30 cellular contexts compared by ENCODE assay signal in the genomic region with DNA sequence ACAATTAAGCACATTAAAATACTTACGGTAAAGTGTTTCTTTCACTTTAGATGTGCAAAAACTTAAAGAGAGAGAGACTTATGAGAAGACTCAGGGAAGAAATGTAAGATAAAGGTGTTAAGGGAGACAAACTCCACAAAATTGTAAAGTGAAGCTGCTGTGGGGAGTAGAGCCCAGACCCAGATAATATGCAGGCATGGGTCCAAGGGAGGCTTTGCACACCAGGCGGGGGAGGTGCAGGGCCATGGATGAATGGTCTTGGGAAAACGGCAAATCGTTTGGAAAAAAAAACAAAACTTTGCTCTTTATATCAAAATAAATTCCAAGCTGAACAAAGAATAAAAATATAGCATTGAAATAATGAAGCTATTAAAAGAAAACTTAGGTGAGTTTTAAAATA. TPM values are rescaled to one million over a fixed set of nuclear protein-coding genes. Genes with fewer than 3 reads are reported as not detected.
A peak's percentile ranks its signal among the peaks of the same experiment; 100 is the strongest.
DNase-seq lines count a peak whose midpoint lies in the region; ATAC-seq, FAIRE-seq and TF ChIP-seq lines count a peak whose summit lies in the region.
"Had no signal": no experiment of that assay in that cellular context is flagged by ENCODE, and none has a peak within 500 bp of the region (broad histone marks: within the 10 kb centered on the region; RNA-seq: fewer than 3 reads in every experiment).

No MANE protein-coding gene starts in this region.

- H3K9me3 Mint-ChIP-seq in CD14-positive monocyte = no peaks in the 10 kb centered on the region
- H3K9me3 Mint-ChIP-seq: CD8-positive, alpha-beta memory T cell; stimulated activated naive CD8-positive, alpha-beta T cell treated with anti-CD3 and anti-CD28 coated beads, Interleukin-15, Interleukin-2, amounts not matched to agents 100 ng/mL and 50 ng/mL, for 24 hours had no signal

- H3K4me1 ChIP-seq in Karpas-422 (ENCODE audit: low read length) (peaks cover 98% of the 10 kb centered on the region), GM12878 (ENCODE audit: control insufficient read depth, insufficient read depth, low read length) (peaks cover 67% of the 10 kb centered on the region), neutrophil (ENCODE audit: control insufficient read depth in 1 of 2, insufficient read depth in 1 of 2, low read depth in 1 of 2, low read length in 1 of 2) (peaks cover 82 to 90% of the 10 kb centered on the region in 2 experiments)
- H3K4me1 ChIP-seq: A549, body of pancreas had no signal

- H3K9me2 ChIP-seq in Karpas-422 (replicated peaks; ENCODE audit: insufficient read depth, low read length) = no peaks in the 10 kb centered on the region

- no peaks in the 10 kb centered on the region for H3K27me3 Mint-ChIP-seq in CD14-positive monocyte (ENCODE audit: low read depth in 3 of 3)

- no TSS peak for BruUV-seq in GM12878 (replicated peaks; lab: Mats Ljungman, UMichigan)

- CTCF ChIA-PET in GM12878 (lab: Yijun Ruan, JAX) = interaction anchor here (0.8 kb wide), 1 partner anchor 8 kb away, joined by 3 read pairs; no protein-coding TSS in a partner anchor

- RAD21 ChIA-PET in GM12878 (lab: Charles Lee; ENCODE audit: unreplicated experiment) = no interaction called here

- H3K4me3 ChIP-seq in Karpas-422 (ENCODE audit: low read length) (peak overlapping the region; percentile 0; the same call in 1 of the 2 replicates), GM12878 (no peak overlapping the region), neutrophil (ENCODE audit: low read depth in 1 of 2, low read length in 1 of 2) (no peak overlapping the region)
- H3K4me3 ChIP-seq: A549, body of pancreas, gastroesophageal sphincter, hepatocyte, vagina had no signal

- peak overlapping the region in 6 of 7 donors; percentile 73 to 99 (median 94) for H3K27ac Mint-ChIP-seq in CD14-positive monocyte
- H3K27ac Mint-ChIP-seq: activated CD8-positive, alpha-beta memory T cell treated with anti-CD3 and anti-CD28 coated beads, Interleukin-2, amount 10 ng/mL, durations not matched to agents 7 days and 5 days; CD8-positive, alpha-beta memory T cell; stimulated activated naive CD8-positive, alpha-beta T cell treated with anti-CD3 and anti-CD28 coated beads, Interleukin-15, Interleukin-2, amounts not matched to agents 100 ng/mL and 50 ng/mL, for 24 hours had no signal

- FAIRE-seq in GM12878 (lab: Jason Lieb, UNC) (no peak), HTR-8/SVneo (lab: Jason Lieb, UNC) (no peak)
- FAIRE-seq: A549 had no signal

- TF ChIP-seq POLR2A in GM12878 (IDR thresholded peaks at IDR 0.05; ENCODE audit: low read depth, low read length) = no peak

- intact Hi-C loops in CD14-positive monocyte (cut with micrococcal nuclease) = no loop called here
- intact Hi-C loops in GM12878 (cut with micrococcal nuclease; ENCODE audit: unreplicated experiment) = no loop called here

- peak overlapping the region; percentile 99 for H3K27ac ChIP-seq in Karpas-422 (ENCODE audit: low read length)
- no peak overlapping the region for H3K27ac ChIP-seq in GM12878 (ENCODE audit: control insufficient read depth, insufficient read depth)
- peak overlapping the region; percentile 88 for H3K27ac ChIP-seq in neutrophil
- H3K27ac ChIP-seq: A549, body of pancreas, gastroesophageal sphincter, hepatocyte, vagina had no signal

- no peak for TF ChIP-seq RAD21 in GM12878 (IDR thresholded peaks at IDR 0.05; ENCODE audit: insufficient read depth, low read depth, low read length)

- peak overlapping the region; percentile 88 for H3K4me2 ChIP-seq in Karpas-422 (ENCODE audit: low read depth, low read length, poor library complexity, severe bottlenecking)
- H3K4me2 ChIP-seq in GM12878 (ENCODE audit: control insufficient read depth, insufficient read depth) = peak overlapping the region; percentile 72
- H3K4me2 ChIP-seq: A549, hepatocyte had no signal

- SMC1A ChIA-PET in GM12878 (lab: Charles Lee; ENCODE audit: uncharacterized antibody, unreplicated experiment) = interaction anchor here (0.6 to 1.3 kb wide), 4 partner anchors 15 to 665 kb away, joined by 3 to 4 read pairs (median 4); no protein-coding TSS in a partner anchor

- H2AFZ ChIP-seq in Karpas-422 (ENCODE audit: low read length) (no peak overlapping the region), GM12878 (ENCODE audit: control insufficient read depth, low read depth, low read length) (no peak overlapping the region)
- H2AFZ ChIP-seq: hepatocyte had no signal

- DNase-seq in CD14-positive monocyte (ENCODE audit: low spot score) (no peak), Karpas-422 (no peak), GM12878 (ENCODE audit: low read depth, low spot score) (no peak), T-helper 2 cell (no peak), DMS79 treated with DMSO at 0.1 percent for 48 hours (lab: John Stamatoyannopoulos, UW) (no peak), HTR-8/SVneo (ENCODE audit: insufficient read length, low spot score) (no peak)
- DNase-seq: activated CD4-positive, CD25-positive, alpha-beta regulatory T cell; activated CD8-positive, alpha-beta memory T cell treated with anti-CD3 and anti-CD28 coated beads, Interleukin-2, amount 10 ng/mL, durations not matched to agents 7 days and 5 days; activated T-cell treated with anti-CD3 and anti-CD28 coated beads, Interleukin-2, amount 50 U/mL, for 48 hours; AML-193; body of pancreas; CD8-positive, alpha-beta memory T cell; DMS 273 treated with DMSO at 0.1 percent for 48 hours; mesendoderm; NCI-H2081; NCI-H226; NCI-H748 treated with DMSO at 0.1 percent for 48 hours; occipital lobe had no signal

- ATAC-seq in GM12878 = no peak
- no peak for ATAC-seq in HG03432 (IDR thresholded peaks at IDR 0.05; ENCODE audit: unreplicated experiment)
- ATAC-seq: A549; activated CD8-positive, alpha-beta memory T cell treated with anti-CD3 and anti-CD28 coated beads, Interleukin-2, amount 10 ng/mL, durations not matched to agents 7 days and 5 days; body of pancreas; gastroesophageal sphincter; left lobe of liver; Right ventricle myocardium inferior had no signal

- POLR2A ChIA-PET in GM12878 (lab: Charles Lee) = interaction anchor here (1.0 kb wide), 1 partner anchor 36 kb away, joined by 3 read pairs; no protein-coding TSS in a partner anchor

- in situ Hi-C loops in GM12878 (cut with MboI) = no loop called here

- H3K9ac ChIP-seq in Karpas-422 (ENCODE audit: low read length) = peak overlapping the region; percentile 90
- H3K9ac ChIP-seq in GM12878 (ENCODE audit: control insufficient read depth, insufficient read depth, low read length) = no peak overlapping the region

- H3K79me2 ChIP-seq in Karpas-422 (ENCODE audit: low read length) (peaks cover 84% of the 10 kb centered on the region), GM12878 (ENCODE audit: control insufficient read depth, insufficient read depth, low read length) (peaks cover 61% of the 10 kb centered on the region)
- H3K79me2 ChIP-seq: hepatocyte had no signal

- no peaks in the 10 kb centered on the region for H3K9me3 ChIP-seq in Karpas-422 (ENCODE audit: low read length)
- no peaks in the 10 kb centered on the region for H3K9me3 ChIP-seq in GM12878 (replicated peaks; ENCODE audit: control insufficient read depth, insufficient read depth, low read length)
- no peaks in the 10 kb centered on the region for H3K9me3 ChIP-seq in neutrophil
- H3K9me3 ChIP-seq: A549, body of pancreas, gastroesophageal sphincter, vagina had no signal

- H4K20me1 ChIP-seq in Karpas-422 (ENCODE audit: insufficient read depth, low read depth, low read length) (no peaks in the 10 kb centered on the region), GM12878 (ENCODE audit: control insufficient read depth, insufficient read depth) (no peaks in the 10 kb centered on the region)

- H3K36me3 Mint-ChIP-seq in CD14-positive monocyte = peaks cover 53 to 67% of the 10 kb centered on the region in 2 donors
- H3K36me3 Mint-ChIP-seq: activated CD8-positive, alpha-beta memory T cell treated with anti-CD3 and anti-CD28 coated beads, Interleukin-2, amount 10 ng/mL, durations not matched to agents 7 days and 5 days; CD8-positive, alpha-beta memory T cell had no signal

- no peak for TF ChIP-seq EP300 in GM12878 (IDR thresholded peaks at IDR 0.05; ENCODE audit: borderline replicate concordance in 1 of 2, control insufficient read depth in 1 of 2, low read depth in 2 of 2, low read length in 2 of 2)

- H3K27me3 ChIP-seq in Karpas-422 (ENCODE audit: low read length) = no peaks in the 10 kb centered on the region
- H3K27me3 ChIP-seq in GM12878 (replicated peaks in 1 of 2; ENCODE audit: control insufficient read depth in 2 of 2, insufficient read depth in 2 of 2, low read length in 1 of 2) = no peaks in the 10 kb centered on the region
- H3K27me3 ChIP-seq in neutrophil = no peaks in the 10 kb centered on the region
- H3K27me3 ChIP-seq: body of pancreas, hepatocyte, vagina had no signal

- TF ChIP-seq CTCF in CD14-positive monocyte (IDR thresholded peaks at IDR 0.05) = no peak
- no peak for TF ChIP-seq CTCF in GM12878 (IDR thresholded peaks at IDR 0.05 in 2 of 3, conservative IDR thresholded peaks at IDR 0.05 in 1 of 3; ENCODE audit: control insufficient read depth in 2 of 3, extremely low read depth in 1 of 3, insufficient read depth in 1 of 3, low read depth in 3 of 3, low read length in 3 of 3)
- TF ChIP-seq CTCF in neutrophil (IDR thresholded peaks at IDR 0.05) = no peak

- WGBS in GM12878 (ENCODE audit: insufficient coverage, insufficient replicate concordance, low lambda C conversion rate, missing lambda C conversion rate) = 27% methylated on average over 4 of the region's 4 CpGs

- peaks cover 93% of the 10 kb centered on the region for H3K4me1 Mint-ChIP-seq in CD14-positive monocyte

- H3K4me3 Mint-ChIP-seq in CD14-positive monocyte = no peak overlapping the region
- H3K4me3 Mint-ChIP-seq: activated CD8-positive, alpha-beta memory T cell treated with anti-CD3 and anti-CD28 coated beads, Interleukin-2, amount 10 ng/mL, durations not matched to agents 7 days and 5 days; CD8-positive, alpha-beta memory T cell; stimulated activated naive CD8-positive, alpha-beta T cell treated with anti-CD3 and anti-CD28 coated beads, Interleukin-15, Interleukin-2, amounts not matched to agents 100 ng/mL and 50 ng/mL, for 24 hours had no signal

- H3K36me3 ChIP-seq in Karpas-422 (ENCODE audit: insufficient read depth, low read length) (peaks cover 2% of the 10 kb centered on the region), GM12878 (ENCODE audit: control insufficient read depth in 2 of 2, insufficient read depth in 2 of 2, low read length in 1 of 2) (no peaks in the 10 kb centered on the region), neutrophil (peaks cover 19% of the 10 kb centered on the region)
- H3K36me3 ChIP-seq: gastroesophageal sphincter, vagina had no signal

RNA-seq across cellular contexts. Expression of a gene that starts 9.1 kb away (rescaled TPM):
- polyA plus RNA-seq in CD14-positive monocyte = 100 to 1,000 TPM; 177 to 186 TPM
- 151 and 216 TPM in 2 replicates for total RNA-seq in Karpas-422 (2014; rRNA removed; shearing (Covaris generic); ENCODE audit: low replicate concordance)
- 29.6 and 41.5 TPM in 2 replicates for total RNA-seq in GM12878 (2013; cell fraction: nucleolus; rRNA removed)
- total RNA-seq in GM12878 (2014; rRNA removed) = 80.7 and 88.4 TPM in 2 replicates
- 70.2 and 75.8 TPM in 2 replicates for total RNA-seq in GM12878 (2014; rRNA removed; fragmentation: Illumina TruSeq; extraction: Trizol)
- total RNA-seq in GM12878 (2021) = 128 and 135 TPM in 2 replicates
- 17.5 TPM for polyA plus RNA-seq in GM12878 (2011; ENCODE audit: low read depth)
- polyA plus RNA-seq in GM12878 (2011; rRNA removed) = 5.7 and 6.5 TPM in 2 replicates
- polyA plus RNA-seq in GM12878 (2011; cell fraction: cytosol; rRNA removed) = 7.5 and 7.6 TPM in 2 replicates
- polyA plus RNA-seq in GM12878 (2011; cell fraction: nucleus; rRNA removed) = 7.6 and 13.2 TPM in 2 replicates
- polyA plus RNA-seq in GM12878 (2012) = 26.6 and 29.5 TPM in 2 replicates
- 77.5 and 82.5 TPM in 2 replicates for polyA plus RNA-seq in GM12878 (2014; fragmentation: Illumina TruSeq; extraction: Trizol)
- polyA plus RNA-seq in GM12878 (2014; fragmentation: Nextera tagmentation; extraction: Ambion mirVana) = 10 to 100 TPM; 23.1 to 24.8 TPM
- 58.1 and 58.2 TPM in 2 replicates for polyA plus RNA-seq in GM12878 (2014; rRNA removed)
- polyA plus RNA-seq in GM12878 (2016; fragmentation: Nextera tagmentation; extraction: Ambion mirVana) = 10 to 100 TPM; 68.0 to 69.5 TPM
- 7.0 and 8.3 TPM in 2 replicates for polyA minus RNA-seq in GM12878 (2011; rRNA and poly(A)+ RNA removed)
- 5.8 and 11.6 TPM in 2 replicates for polyA minus RNA-seq in GM12878 (2011; cell fraction: cytosol; rRNA and poly(A)+ RNA removed)
- 6.8 and 8.5 TPM in 2 replicates for polyA minus RNA-seq in GM12878 (2011; cell fraction: nucleus; rRNA and poly(A)+ RNA removed)
- total RNA-seq: fibroblast of lung, G401, myocyte had no signal
- polyA plus RNA-seq: fibroblast of lung had no signal
